ENCODE assay signal across 1 cellular context in genomic region chr1:150629115-150629928, GRCh38.
A peak's percentile ranks its signal among the peaks of the same experiment; 100 is the strongest.
TF ChIP-seq lines count a peak whose summit lies in the region.

A gene with protein sequence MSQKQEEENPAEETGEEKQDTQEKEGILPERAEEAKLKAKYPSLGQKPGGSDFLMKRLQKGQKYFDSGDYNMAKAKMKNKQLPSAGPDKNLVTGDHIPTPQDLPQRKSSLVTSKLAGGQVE (minus strand): TSS chr1:150629612. CDS start chr1:150629470, 142 bp downstream.

TF ChIP-seq in HepG2, 621 proteins besides CTCF, POLR2A, EP300 and RAD21 (continued from another document and continues in another):
- peak; percentile 96 for TF ChIP-seq YY1 (IDR thresholded peaks at IDR 0.05; ENCODE audit: insufficient read depth, insufficient replicate concordance, low read depth, low read length)
- TF ChIP-seq ZNF878 (CRISPR knock-in tag; IDR thresholded peaks at IDR 0.05) = no peak
- TF ChIP-seq MEIS1 (CRISPR knock-in tag; IDR thresholded peaks at IDR 0.05; ENCODE audit: borderline replicate concordance) = peak; percentile 92; the same call in 1 of the 2 replicates
- TF ChIP-seq, protein P1, sequence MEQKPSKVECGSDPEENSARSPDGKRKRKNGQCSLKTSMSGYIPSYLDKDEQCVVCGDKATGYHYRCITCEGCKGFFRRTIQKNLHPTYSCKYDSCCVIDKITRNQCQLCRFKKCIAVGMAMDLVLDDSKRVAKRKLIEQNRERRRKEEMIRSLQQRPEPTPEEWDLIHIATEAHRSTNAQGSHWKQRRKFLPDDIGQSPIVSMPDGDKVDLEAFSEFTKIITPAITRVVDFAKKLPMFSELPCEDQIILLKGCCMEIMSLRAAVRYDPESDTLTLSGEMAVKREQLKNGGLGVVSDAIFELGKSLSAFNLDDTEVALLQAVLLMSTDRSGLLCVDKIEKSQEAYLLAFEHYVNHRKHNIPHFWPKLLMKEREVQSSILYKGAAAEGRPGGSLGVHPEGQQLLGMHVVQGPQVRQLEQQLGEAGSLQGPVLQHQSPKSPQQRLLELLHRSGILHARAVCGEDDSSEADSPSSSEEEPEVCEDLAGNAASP (CRISPR knock-in tag; IDR thresholded peaks at IDR 0.05; ENCODE audit: borderline replicate concordance) = 0 out of 2 replicates have a peak, but pooled peaks have one; percentile 9
- TF ChIP-seq ELF3 (CRISPR knock-in tag; IDR thresholded peaks at IDR 0.05) = peak; percentile 45
- no peak for TF ChIP-seq CCDC6 (CRISPR knock-in tag; IDR thresholded peaks at IDR 0.05)
- TF ChIP-seq, protein P2, sequence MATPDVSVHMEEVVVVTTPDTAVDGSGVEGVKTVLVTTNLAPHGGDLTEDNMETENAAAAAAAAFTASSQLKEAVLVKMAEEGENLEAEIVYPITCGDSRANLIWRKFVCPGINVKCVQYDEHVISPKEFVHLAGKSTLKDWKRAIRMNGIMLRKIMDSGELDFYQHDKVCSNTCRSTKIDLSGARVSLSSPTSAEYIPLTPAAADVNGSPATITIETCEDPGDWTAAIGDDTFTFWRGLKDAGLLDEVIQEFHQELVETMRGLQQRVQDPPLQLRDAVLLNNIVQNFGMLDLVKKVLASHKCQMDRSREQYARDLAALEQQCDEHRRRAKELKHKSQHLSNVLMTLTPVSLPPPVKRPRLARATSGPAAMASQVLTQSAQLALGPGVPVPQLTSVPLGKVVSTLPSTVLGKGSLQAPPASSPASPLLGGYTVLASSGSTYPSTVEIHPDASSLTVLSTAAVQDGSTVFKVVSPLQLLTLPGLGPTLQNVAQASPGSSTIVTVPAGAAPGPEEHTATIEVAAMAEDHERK (CRISPR knock-in tag; IDR thresholded peaks at IDR 0.05; ENCODE audit: low read depth) = peak; percentile 51; the same call in 1 of the 2 replicates
- peak; percentile 88 for TF ChIP-seq ZNF687 (CRISPR knock-in tag; IDR thresholded peaks at IDR 0.05)
- no peak for TF ChIP-seq MLX (CRISPR knock-in tag; IDR thresholded peaks at IDR 0.05)
- TF ChIP-seq ZFYVE20 (CRISPR knock-in tag; IDR thresholded peaks at IDR 0.05; ENCODE audit: borderline replicate concordance, low read depth) = no peak
- 0 out of 2 replicates have a peak, but pooled peaks have one; percentile 28 for TF ChIP-seq PHF21A (CRISPR knock-in tag; IDR thresholded peaks at IDR 0.05)
- TF ChIP-seq BORCS8-MEF2B (CRISPR knock-in tag; IDR thresholded peaks at IDR 0.05) = peak; percentile 49; the same call in 1 of the 2 replicates
- TF ChIP-seq SAP130 (CRISPR knock-in tag; IDR thresholded peaks at IDR 0.05; ENCODE audit: low read depth) = peak; percentile 73
- TF ChIP-seq POLR2AphosphoS5 (IDR thresholded peaks at IDR 0.05; ENCODE audit: low read depth, low read length) = peak; percentile 79
- TF ChIP-seq MTA3 (CRISPR knock-in tag; IDR thresholded peaks at IDR 0.05) = no peak
- TF ChIP-seq HNF4G (IDR thresholded peaks at IDR 0.05; ENCODE audit: borderline replicate concordance, low read depth, low read length) = no peak
- no peak for TF ChIP-seq HNF4G (CRISPR knock-in tag; IDR thresholded peaks at IDR 0.05; ENCODE audit: borderline replicate concordance, low read depth)
- no peak for TF ChIP-seq CENPT (CRISPR knock-in tag; IDR thresholded peaks at IDR 0.05; ENCODE audit: low read depth)
- TF ChIP-seq DMAP1 (CRISPR knock-in tag; IDR thresholded peaks at IDR 0.05) = peak; percentile 79; the same call in 1 of the 2 replicates
- peak; percentile 39; the same call in 1 of the 2 replicates for TF ChIP-seq ZNF350 (CRISPR knock-in tag; IDR thresholded peaks at IDR 0.05; ENCODE audit: borderline replicate concordance, low read depth)
- no peak for TF ChIP-seq ETS1 (CRISPR knock-in tag; IDR thresholded peaks at IDR 0.05)
- peak; percentile 92 for TF ChIP-seq ZNF501 (CRISPR knock-in tag; IDR thresholded peaks at IDR 0.05)
- TF ChIP-seq FOXC1 (CRISPR knock-in tag; IDR thresholded peaks at IDR 0.05; ENCODE audit: borderline replicate concordance) = peak; percentile 93
- TF ChIP-seq ZNF567 (CRISPR knock-in tag; IDR thresholded peaks at IDR 0.05; ENCODE audit: borderline replicate concordance) = peak; percentile 77; the same call in 1 of the 2 replicates
- TF ChIP-seq SP2 (CRISPR knock-in tag; IDR thresholded peaks at IDR 0.05) = peak; percentile 92
- TF ChIP-seq ZNF672 (CRISPR knock-in tag; IDR thresholded peaks at IDR 0.05) = no peak
- TF ChIP-seq RFXAP (CRISPR knock-in tag; IDR thresholded peaks at IDR 0.05; ENCODE audit: borderline replicate concordance) = peak; percentile 93
- TF ChIP-seq ZBTB3 (CRISPR knock-in tag; IDR thresholded peaks at IDR 0.05; ENCODE audit: borderline replicate concordance, low read depth) = peak; percentile 72; the same call in 1 of the 2 replicates
- TF ChIP-seq, protein P3, sequence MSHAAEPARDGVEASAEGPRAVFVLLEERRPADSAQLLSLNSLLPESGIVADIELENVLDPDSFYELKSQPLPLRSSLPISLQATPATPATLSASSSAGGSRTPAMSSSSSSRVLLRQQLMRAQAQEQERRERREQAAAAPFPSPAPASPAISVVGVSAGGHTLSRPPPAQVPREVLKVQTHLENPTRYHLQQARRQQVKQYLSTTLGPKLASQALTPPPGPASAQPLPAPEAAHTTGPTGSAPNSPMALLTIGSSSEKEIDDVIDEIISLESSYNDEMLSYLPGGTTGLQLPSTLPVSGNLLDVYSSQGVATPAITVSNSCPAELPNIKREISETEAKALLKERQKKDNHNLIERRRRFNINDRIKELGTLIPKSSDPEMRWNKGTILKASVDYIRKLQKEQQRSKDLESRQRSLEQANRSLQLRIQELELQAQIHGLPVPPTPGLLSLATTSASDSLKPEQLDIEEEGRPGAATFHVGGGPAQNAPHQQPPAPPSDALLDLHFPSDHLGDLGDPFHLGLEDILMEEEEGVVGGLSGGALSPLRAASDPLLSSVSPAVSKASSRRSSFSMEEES (CRISPR knock-in tag; IDR thresholded peaks at IDR 0.05) = 0 out of 2 replicates have a peak, but pooled peaks have one; percentile 6
- TF ChIP-seq, protein P4, sequence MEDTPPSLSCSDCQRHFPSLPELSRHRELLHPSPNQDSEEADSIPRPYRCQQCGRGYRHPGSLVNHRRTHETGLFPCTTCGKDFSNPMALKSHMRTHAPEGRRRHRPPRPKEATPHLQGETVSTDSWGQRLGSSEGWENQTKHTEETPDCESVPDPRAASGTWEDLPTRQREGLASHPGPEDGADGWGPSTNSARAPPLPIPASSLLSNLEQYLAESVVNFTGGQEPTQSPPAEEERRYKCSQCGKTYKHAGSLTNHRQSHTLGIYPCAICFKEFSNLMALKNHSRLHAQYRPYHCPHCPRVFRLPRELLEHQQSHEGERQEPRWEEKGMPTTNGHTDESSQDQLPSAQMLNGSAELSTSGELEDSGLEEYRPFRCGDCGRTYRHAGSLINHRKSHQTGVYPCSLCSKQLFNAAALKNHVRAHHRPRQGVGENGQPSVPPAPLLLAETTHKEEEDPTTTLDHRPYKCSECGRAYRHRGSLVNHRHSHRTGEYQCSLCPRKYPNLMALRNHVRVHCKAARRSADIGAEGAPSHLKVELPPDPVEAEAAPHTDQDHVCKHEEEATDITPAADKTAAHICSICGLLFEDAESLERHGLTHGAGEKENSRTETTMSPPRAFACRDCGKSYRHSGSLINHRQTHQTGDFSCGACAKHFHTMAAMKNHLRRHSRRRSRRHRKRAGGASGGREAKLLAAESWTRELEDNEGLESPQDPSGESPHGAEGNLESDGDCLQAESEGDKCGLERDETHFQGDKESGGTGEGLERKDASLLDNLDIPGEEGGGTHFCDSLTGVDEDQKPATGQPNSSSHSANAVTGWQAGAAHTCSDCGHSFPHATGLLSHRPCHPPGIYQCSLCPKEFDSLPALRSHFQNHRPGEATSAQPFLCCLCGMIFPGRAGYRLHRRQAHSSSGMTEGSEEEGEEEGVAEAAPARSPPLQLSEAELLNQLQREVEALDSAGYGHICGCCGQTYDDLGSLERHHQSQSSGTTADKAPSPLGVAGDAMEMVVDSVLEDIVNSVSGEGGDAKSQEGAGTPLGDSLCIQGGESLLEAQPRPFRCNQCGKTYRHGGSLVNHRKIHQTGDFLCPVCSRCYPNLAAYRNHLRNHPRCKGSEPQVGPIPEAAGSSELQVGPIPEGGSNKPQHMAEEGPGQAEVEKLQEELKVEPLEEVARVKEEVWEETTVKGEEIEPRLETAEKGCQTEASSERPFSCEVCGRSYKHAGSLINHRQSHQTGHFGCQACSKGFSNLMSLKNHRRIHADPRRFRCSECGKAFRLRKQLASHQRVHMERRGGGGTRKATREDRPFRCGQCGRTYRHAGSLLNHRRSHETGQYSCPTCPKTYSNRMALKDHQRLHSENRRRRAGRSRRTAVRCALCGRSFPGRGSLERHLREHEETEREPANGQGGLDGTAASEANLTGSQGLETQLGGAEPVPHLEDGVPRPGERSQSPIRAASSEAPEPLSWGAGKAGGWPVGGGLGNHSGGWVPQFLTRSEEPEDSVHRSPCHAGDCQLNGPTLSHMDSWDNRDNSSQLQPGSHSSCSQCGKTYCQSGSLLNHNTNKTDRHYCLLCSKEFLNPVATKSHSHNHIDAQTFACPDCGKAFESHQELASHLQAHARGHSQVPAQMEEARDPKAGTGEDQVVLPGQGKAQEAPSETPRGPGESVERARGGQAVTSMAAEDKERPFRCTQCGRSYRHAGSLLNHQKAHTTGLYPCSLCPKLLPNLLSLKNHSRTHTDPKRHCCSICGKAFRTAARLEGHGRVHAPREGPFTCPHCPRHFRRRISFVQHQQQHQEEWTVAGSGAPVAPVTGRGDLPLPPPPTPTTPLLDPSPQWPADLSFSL (CRISPR knock-in tag; IDR thresholded peaks at IDR 0.05) = no peak
- 0 out of 2 replicates have a peak, but pooled peaks have one; percentile 39 for TF ChIP-seq ZNF441 (CRISPR knock-in tag; IDR thresholded peaks at IDR 0.05; ENCODE audit: borderline replicate concordance)
- TF ChIP-seq ZNF891 (CRISPR knock-in tag; IDR thresholded peaks at IDR 0.05) = peak; percentile 72
- 0 out of 2 replicates have a peak, but pooled peaks have one; percentile 30 for TF ChIP-seq NR2C2 (CRISPR knock-in tag; IDR thresholded peaks at IDR 0.05; ENCODE audit: borderline replicate concordance)
- TF ChIP-seq ZNF33B (CRISPR knock-in tag; IDR thresholded peaks at IDR 0.05) = 0 out of 2 replicates have a peak, but pooled peaks have one; percentile 28
- no peak for TF ChIP-seq PAX8 (CRISPR knock-in tag; IDR thresholded peaks at IDR 0.05; ENCODE audit: borderline replicate concordance)
- TF ChIP-seq KLF11 (CRISPR knock-in tag; IDR thresholded peaks at IDR 0.05) = no peak
- TF ChIP-seq ZNF136 (CRISPR knock-in tag; IDR thresholded peaks at IDR 0.05; ENCODE audit: low read depth) = peak; percentile 78
- peak; percentile 77 for TF ChIP-seq ARNTL (CRISPR knock-in tag; IDR thresholded peaks at IDR 0.05)
- TF ChIP-seq SALL1 (CRISPR knock-in tag; IDR thresholded peaks at IDR 0.05) = peak; percentile 80
- TF ChIP-seq ZNF547 (CRISPR knock-in tag; IDR thresholded peaks at IDR 0.05) = peak; percentile 48; the same call in 1 of the 2 replicates
- no peak; the same call in 1 of the 2 replicates for TF ChIP-seq RXRB (CRISPR knock-in tag; IDR thresholded peaks at IDR 0.05; ENCODE audit: borderline replicate concordance)
- TF ChIP-seq ZMAT5 (CRISPR knock-in tag; IDR thresholded peaks at IDR 0.05; ENCODE audit: borderline replicate concordance, low read depth) = no peak
